ENCODE assay signal across 1 cellular context in genomic region chr2:113762377-113763118, GRCh38.
TF ChIP-seq lines count a peak whose summit lies in the region.

No MANE protein-coding gene starts in this region.

TF ChIP-seq in IMR-90, 13 proteins besides CTCF, POLR2A, EP300 and RAD21:
- peak; percentile 61; the same call in 1 of the 2 replicates for TF ChIP-seq USF2 (IDR thresholded peaks at IDR 0.05; ENCODE audit: low read depth, low read length)
- no peak for TF ChIP-seq SMC3 (IDR thresholded peaks at IDR 0.05; ENCODE audit: low read depth, low read length)
- TF ChIP-seq BHLHE40 (IDR thresholded peaks at IDR 0.05; ENCODE audit: low read depth, low read length) = no peak; the same call in 1 of the 2 replicates
- TF ChIP-seq CEBPB (IDR thresholded peaks at IDR 0.05; ENCODE audit: low read depth, low read length) = peak; percentile 19; the same call in 1 of the 2 replicates
- TF ChIP-seq RFX5 (IDR thresholded peaks at IDR 0.05; ENCODE audit: low read depth, low read length) = no peak
- no peak for TF ChIP-seq MAFK (IDR thresholded peaks at IDR 0.05; ENCODE audit: low read depth, low read length)
- no peak for TF ChIP-seq NFE2L2 (IDR thresholded peaks at IDR 0.05; ENCODE audit: low read depth, low read length)
- no peak for TF ChIP-seq ELK1 (IDR thresholded peaks at IDR 0.05; ENCODE audit: borderline replicate concordance, low read depth, low read length)
- no peak for TF ChIP-seq MXI1 (IDR thresholded peaks at IDR 0.05; ENCODE audit: borderline replicate concordance, low read depth, low read length)
- TF ChIP-seq MAZ (IDR thresholded peaks at IDR 0.05; ENCODE audit: borderline replicate concordance, low read depth, low read length) = peak; percentile 97
TF ChIP-seq in IMR-90: peak in this region for 3.
